20 cellular contexts compared by ENCODE assay signal in genomic region chr9:17800397-17800796, GRCh38.
"Had no signal": no experiment of that assay in that cellular context is flagged by ENCODE, and none has a peak within 500 bp of the region (broad histone marks: within the 10 kb centered on the region; RNA-seq: fewer than 3 reads in every experiment).

No MANE protein-coding gene starts in this region.

- DNase-seq: effector memory CD4-positive, alpha-beta T cell; gastrocnemius medialis; heart right ventricle; hypothalamus; kidney glomerular epithelial cell; midbrain; occipital lobe; pancreas; right lobe of liver; stimulated activated CD4-positive, alpha-beta T cell treated with anti-CD3 and anti-CD28 coated beads, Interleukin-4, amount 100 ng/mL, for 1 hour; stimulated activated CD8-positive, alpha-beta memory T cell treated with anti-CD3 and anti-CD28 coated beads, Interleukin-4, amount 100 ng/mL, for 48 hours; stimulated activated naive CD8-positive, alpha-beta T cell treated with anti-CD3 and anti-CD28 coated beads, Interleukin-15, Interleukin-2, amounts not matched to agents 100 U/mL and 50 U/mL, for 24 hours; thyroid gland had no signal

- H3K36me3 Mint-ChIP-seq: natural killer cell treated with Interleukin-12 subunit alpha and Interleukin-12 subunit beta and Interleukin-15 and Interleukin-18, amount 100 ng/mL, for 72 hours; stimulated activated effector memory CD8-positive, alpha-beta T cell treated with anti-CD3 and anti-CD28 coated beads, Interleukin-12 subunit alpha, Interleukin-12 subunit beta, amount 100 ng/mL, for 72 hours; type B pancreatic cell had no signal

- H3K27ac ChIP-seq: epithelial cell of prostate, esophagus muscularis mucosa, gastrocnemius medialis, heart right ventricle, pancreas, prostate gland, right lobe of liver, suprapubic skin, thyroid gland had no signal

- H3K4me1 ChIP-seq: esophagus muscularis mucosa, gastrocnemius medialis, pancreas, prostate gland, right lobe of liver, thyroid gland had no signal

- H3K4me3 Mint-ChIP-seq: natural killer cell treated with Interleukin-12 subunit alpha and Interleukin-12 subunit beta and Interleukin-15 and Interleukin-18, amount 100 ng/mL, for 72 hours; stimulated activated effector memory CD8-positive, alpha-beta T cell treated with anti-CD3 and anti-CD28 coated beads, Interleukin-12 subunit alpha, Interleukin-12 subunit beta, amount 100 ng/mL, for 72 hours; type B pancreatic cell had no signal

- H3K36me3 ChIP-seq: gastrocnemius medialis, heart right ventricle, pancreas, prostate gland, right lobe of liver, suprapubic skin, thyroid gland had no signal

- H3K27me3 Mint-ChIP-seq: natural killer cell treated with Interleukin-12 subunit alpha and Interleukin-12 subunit beta and Interleukin-15 and Interleukin-18, amount 100 ng/mL, for 72 hours had no signal

- H3K27me3 ChIP-seq: esophagus muscularis mucosa, gastrocnemius medialis, pancreas, right lobe of liver, thyroid gland had no signal

- H3K9me3 Mint-ChIP-seq: natural killer cell treated with Interleukin-12 subunit alpha and Interleukin-12 subunit beta and Interleukin-15 and Interleukin-18, amount 100 ng/mL, for 72 hours; stimulated activated effector memory CD8-positive, alpha-beta T cell treated with anti-CD3 and anti-CD28 coated beads, Interleukin-12 subunit alpha, Interleukin-12 subunit beta, amount 100 ng/mL, for 72 hours; type B pancreatic cell had no signal

- H3K9me3 ChIP-seq: esophagus muscularis mucosa, gastrocnemius medialis, heart right ventricle, pancreas, prostate gland, right lobe of liver, suprapubic skin, thyroid gland had no signal

- H3K4me3 ChIP-seq: esophagus muscularis mucosa, gastrocnemius medialis, heart right ventricle, pancreas, prostate gland, right lobe of liver, suprapubic skin, thyroid gland had no signal

- H3K4me1 Mint-ChIP-seq: stimulated activated effector memory CD8-positive, alpha-beta T cell treated with anti-CD3 and anti-CD28 coated beads, Interleukin-12 subunit alpha, Interleukin-12 subunit beta, amount 100 ng/mL, for 72 hours had no signal

- H3K27ac Mint-ChIP-seq: natural killer cell treated with Interleukin-12 subunit alpha and Interleukin-12 subunit beta and Interleukin-15 and Interleukin-18, amount 100 ng/mL, for 72 hours; stimulated activated effector memory CD8-positive, alpha-beta T cell treated with anti-CD3 and anti-CD28 coated beads, Interleukin-12 subunit alpha, Interleukin-12 subunit beta, amount 100 ng/mL, for 72 hours; type B pancreatic cell had no signal
